8 cellular contexts compared by ENCODE assay signal in the genomic region with DNA sequence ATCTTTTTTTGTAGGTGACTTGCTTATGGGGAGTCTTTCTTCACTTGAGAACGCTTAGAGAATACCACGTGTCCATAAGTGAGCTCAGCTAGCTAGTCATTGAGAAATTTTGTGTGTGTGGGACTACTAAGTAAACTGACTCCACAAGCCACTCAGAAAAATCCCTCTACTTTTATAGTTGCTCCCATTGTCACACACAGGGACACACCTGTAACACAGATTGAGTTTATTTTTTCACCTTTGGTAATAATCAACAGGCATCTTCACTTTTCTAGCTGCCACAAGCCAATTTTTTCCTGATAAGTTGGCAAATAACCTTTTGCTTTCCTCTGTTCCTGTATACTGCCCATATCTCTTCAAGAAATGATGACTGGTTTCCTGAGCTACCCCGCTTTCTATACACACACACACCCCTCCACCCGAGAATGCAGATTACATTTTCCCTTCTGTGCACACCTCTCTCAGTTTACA. TPM values are rescaled to one million over a fixed set of nuclear protein-coding genes. Genes with fewer than 3 reads are reported as not detected.
DNase-seq lines count a peak whose midpoint lies in the region; ATAC-seq and TF ChIP-seq lines count a peak whose summit lies in the region.

No MANE protein-coding gene starts in this region.

- H3F3A ChIP-seq in PC-9 (ENCODE audit: insufficient read depth, low read depth): peaks cover 30% of the 10 kb centered on the region

- peaks cover 30% of the 10 kb centered on the region for H3K36me3 ChIP-seq in PC-9 (ENCODE audit: low read depth)
- no peaks in the 10 kb centered on the region for H3K36me3 ChIP-seq in mucosa of rectum (ENCODE audit: control insufficient read depth in 2 of 2, insufficient read depth in 2 of 2, low read length in 2 of 2)

- H4K20me1 ChIP-seq in PC-9 (ENCODE audit: insufficient read depth): peaks cover 58% of the 10 kb centered on the region

- H3K4me1 ChIP-seq in PC-9 (replicated peaks; ENCODE audit: insufficient read depth) (peaks cover 42% of the 10 kb centered on the region), mucosa of rectum (ENCODE audit: control insufficient read depth in 2 of 2, insufficient read depth in 2 of 2, low read length in 2 of 2) (peaks cover 0 to 36% of the 10 kb centered on the region in 2 donors)

- no peaks in the 10 kb centered on the region for H3K9me2 ChIP-seq in PC-9 (ENCODE audit: insufficient read depth)

- H3K4me3 ChIP-seq in AG04450 (ENCODE audit: low read depth, low read length): peak overlapping the region; percentile 96
- H3K4me3 ChIP-seq in GM12865 (ENCODE audit: low read depth, low read length): peak overlapping the region; percentile 65
- peak overlapping the region; percentile 69 for H3K4me3 ChIP-seq in PC-9
- peak overlapping the region; percentile 92 for H3K4me3 ChIP-seq in coronary artery
- H3K4me3 ChIP-seq in mucosa of rectum (ENCODE audit: low read length in 2 of 2): peak overlapping the region; percentile 60 to 98

- intact Hi-C loops in PC-9 (cut with micrococcal nuclease; ENCODE audit: unreplicated experiment): loop anchor here (10.0 kb wide), 1 partner anchor 478 kb away; no protein-coding TSS in a partner anchor

- no TSS peak for BruUV-seq in PC-9 (replicated peaks; lab: Mats Ljungman, UMichigan)

- H3K27ac ChIP-seq in AG04450 (ENCODE audit: low read depth, low read length) (no peak overlapping the region), PC-9 (no peak overlapping the region), coronary artery (peak overlapping the region in 1 of 2 donors; percentile 10), mucosa of rectum (ENCODE audit: low read depth in 2 of 2, low read length in 2 of 2) (no peak overlapping the region)

- CTCF ChIA-PET in AG04450 (lab: Charles Lee): interaction anchor here (0.9 to 2.7 kb wide), 3 partner anchors 83 to 190 kb away, joined by 3 to 21 read pairs (median 6); no protein-coding TSS in a partner anchor
- CTCF ChIA-PET in PC-9 (lab: Charles Lee): interaction anchor here (0.7 to 2.5 kb wide), 4 partner anchors 62 to 126 kb away, joined by 3 to 10 read pairs (median 6); no protein-coding TSS in a partner anchor

- H3K9ac ChIP-seq in mucosa of rectum (ENCODE audit: low read depth in 1 of 2, low read length in 2 of 2): peak overlapping the region; percentile 2 to 38

- H3K4me2 ChIP-seq in PC-9: peak overlapping the region; percentile 81

- H3K27me3 ChIP-seq in AG04450 (ENCODE audit: control insufficient read depth, insufficient read depth, low read length): no peaks in the 10 kb centered on the region
- no peaks in the 10 kb centered on the region for H3K27me3 ChIP-seq in PC-9 (ENCODE audit: insufficient read depth, low read depth)
- no peaks in the 10 kb centered on the region for H3K27me3 ChIP-seq in mucosa of rectum (ENCODE audit: control insufficient read depth in 2 of 2, insufficient read depth in 2 of 2, low read length in 2 of 2)

- DNase-seq in AG04450 (ENCODE audit: low read depth, low spot score): peak; percentile 47
- peak; percentile 40 for DNase-seq in GM12865 (ENCODE audit: low read depth)
- peak in 1 of 2 experiments; percentile 70 for DNase-seq in PC-9
- DNase-seq in coronary artery (ENCODE audit: low spot score): no peak
- DNase-seq in NCI-H187 (lab: John Stamatoyannopoulos, UW): no peak
- DNase-seq in COLO829 (ENCODE audit: low spot score): no peak

- H2AFZ ChIP-seq in PC-9: no peak overlapping the region

- H3K79me2 ChIP-seq in PC-9 (ENCODE audit: low read depth): peaks cover 87% of the 10 kb centered on the region

- TF ChIP-seq CTCF in AG04450 (IDR thresholded peaks at IDR 0.05; ENCODE audit: low read depth, low read length): no peak
- TF ChIP-seq CTCF in GM12865 (IDR thresholded peaks at IDR 0.05; ENCODE audit: insufficient read depth, low read depth, low read length, missing control alignments): no peak
- TF ChIP-seq CTCF in PC-9 (conservative IDR thresholded peaks at IDR 0.05): no peak
- no peak for TF ChIP-seq CTCF in coronary artery (IDR thresholded peaks at IDR 0.05)

- H3K9me3 ChIP-seq in AG04450 (ENCODE audit: control insufficient read depth, insufficient read depth, low read length) (peaks cover 3% of the 10 kb centered on the region; the same call in 1 of the 2 replicates), PC-9 (ENCODE audit: insufficient read depth, low read depth) (no peaks in the 10 kb centered on the region), mucosa of rectum (ENCODE audit: control insufficient read depth in 2 of 2, low read length in 2 of 2) (no peaks in the 10 kb centered on the region)

- POLR2A ChIA-PET in AG04450 (lab: Yijun Ruan, JAX) (interaction anchor here (0.6 to 0.8 kb wide), 2 partner anchors 120 to 796 kb away, joined by 3 read pairs; no protein-coding TSS in a partner anchor), PC-9 (lab: Charles Lee; ENCODE audit: unreplicated experiment) (interaction anchor here (0.6 to 0.7 kb wide), 5 partner anchors 57 to 832 kb away, joined by 3 to 8 read pairs (median 3); no protein-coding TSS in a partner anchor)

- ATAC-seq in GM19397 (IDR thresholded peaks at IDR 0.05; ENCODE audit: unreplicated experiment): no peak

RNA-seq across cellular contexts. Expression of a gene that starts 4.5 kb away (rescaled TPM):
- polyA plus RNA-seq in AG04450 (2011; rRNA removed): 28.4 and 29.3 TPM in 2 replicates
- polyA minus RNA-seq in AG04450 (2011; rRNA and poly(A)+ RNA removed): 62.4 and 71.9 TPM in 2 replicates
- 20.5 and 32.0 TPM in 2 replicates for total RNA-seq in PC-9 (2021)

Comparison
In these comparisons a context has a peak if more than half of its experiments do, and no peak if none do; other contexts are left out.
1. DNase-seq: peak in AG04450 (single experiment) and GM12865 (single experiment); none in coronary artery (single experiment), NCI-H187 (0 of 2) and COLO829 (single experiment).
2. Peak in every context shown above with its lines, with median percentiles within 50 percentile points of each other: H3K4me3 ChIP-seq.